ENCODE assay signal across 14 cellular contexts in genomic region chr7:27361522-27361921, GRCh38.
"Had no signal": no experiment of that assay in that cellular context is flagged by ENCODE, and none has a peak within 500 bp of the region (broad histone marks: within the 10 kb centered on the region; RNA-seq: fewer than 3 reads in every experiment).

No MANE protein-coding gene starts in this region.

- ATAC-seq: activated T-cell treated with anti-CD3 and anti-CD28 coated beads, Interleukin-2, amount 50 U/mL, for 4 hours; left lung; natural killer cell; stimulated activated naive CD8-positive, alpha-beta T cell treated with anti-CD3 and anti-CD28 coated beads, Interleukin-15, amount 100 ng/mL, for 72 hours had no signal

- H3K4me3 ChIP-seq: left lung, smooth muscle cell had no signal

- H3K4me2 ChIP-seq: smooth muscle cell had no signal

- DNase-seq: activated CD4-positive, alpha-beta memory T cell treated with anti-CD3 and anti-CD28 coated beads for 36 hours; activated effector memory CD4-positive, alpha-beta T cell treated with Interleukin-2 at 50 U/mL for 16 hours; activated naive CD4-positive, alpha-beta T cell treated with anti-CD3 and anti-CD28 coated beads, Interleukin-2, amount 50 U/mL, for 16 hours; activated T-cell treated with anti-CD3 and anti-CD28 coated beads, Interleukin-2, amount 50 U/mL, for 4 hours; left lung; mammary epithelial cell; natural killer cell; stimulated activated naive CD8-positive, alpha-beta T cell treated with anti-CD3 and anti-CD28 coated beads, Interleukin-15, amount 100 ng/mL, for 72 hours; SW 1271 had no signal

- H3K9me3 ChIP-seq: left lung had no signal

- FAIRE-seq: astrocyte, bronchial epithelial cell, endometrium, keratinocyte had no signal

- H3K27me3 ChIP-seq: left lung had no signal

- H3K36me3 ChIP-seq: left lung had no signal

- H3K27ac ChIP-seq: left lung had no signal
